Comparison of ENCODE assay signal across 29 cellular contexts in genomic region chr10:96516337-96516736, GRCh38. TPM values are rescaled to one million over a fixed set of nuclear protein-coding genes. Genes with fewer than 3 reads are reported as not detected.
"Had no signal": no experiment of that assay in that cellular context is flagged by ENCODE, and none has a peak within 500 bp of the region (broad histone marks: within the 10 kb centered on the region; RNA-seq: fewer than 3 reads in every experiment).

No MANE protein-coding gene starts in this region.

- H3K9me3 ChIP-seq: ascending aorta had no signal

- ATAC-seq: activated CD8-positive, alpha-beta memory T cell treated with anti-CD3 and anti-CD28 coated beads, Interleukin-2, amount 10 ng/mL, durations not matched to agents 7 days and 5 days; activated naive CD4-positive, alpha-beta T cell treated with anti-CD3 and anti-CD28 coated beads, Interleukin-2, amount 50 U/mL, for 72 hours; activated naive CD8-positive, alpha-beta T cell treated with anti-CD3 and anti-CD28 coated beads, Interleukin-2, amount 50 U/mL, for 24 hours; Panc1; Right ventricle myocardium inferior; T-cell had no signal

- H3K4me3 ChIP-seq: ascending aorta, cardiac muscle cell, SK-N-MC had no signal

- DNase-seq: activated B cell treated with CpG ODN at 0.5 μM for 24 hours; activated CD4-positive, alpha-beta T cell treated with anti-CD3 and anti-CD28 coated beads for 1 hour; activated CD4-positive, alpha-beta T cell treated with anti-CD3 and anti-CD28 coated beads, Interleukin-2, amount 10 ng/mL, durations not matched to agents 24 days and 14 days; activated CD4-positive, alpha-beta T cell treated with anti-CD3 and anti-CD28 coated beads, Interleukin-2, amount 50 U/mL, for 48 hours; activated CD8-positive, alpha-beta memory T cell treated with anti-CD3 and anti-CD28 coated beads, Interleukin-2, amount 10 ng/mL, durations not matched to agents 7 days and 5 days; activated effector memory CD4-positive, alpha-beta T cell treated with anti-CD3 and anti-CD28 coated beads, Interleukin-2, amount 50 U/mL, for 16 hours; activated naive CD4-positive, alpha-beta T cell treated with Interleukin-2 at 50 U/mL for 16 hours; activated naive CD8-positive, alpha-beta T cell treated with anti-CD3 and anti-CD28 coated beads, Interleukin-2, amount 50 U/mL, for 24 hours; activated T-cell treated with anti-CD3 and anti-CD28 coated beads, Interleukin-2, amount 50 U/mL, for 24 hours; amniotic stem cell; Kasumi-1; NCI-H1048; NCI-H1930; NCI-H2107; NCI-H2171 treated with DMSO at 0.1 percent for 48 hours; NCI-H226; NCI-H526 treated with DMSO at 0.1 percent for 48 hours; NCI-H82; OCI-M1; RPMI8226; T-cell; T-helper 2 cell had no signal

- H3K27me3 ChIP-seq: ascending aorta had no signal

- H3K27ac ChIP-seq: ascending aorta, cardiac muscle cell, SK-N-MC had no signal

- H3K9me3 Mint-ChIP-seq: activated B cell treated with CpG ODN at 0.5 μM for 24 hours; activated CD4-positive, alpha-beta T cell treated with anti-CD3 and anti-CD28 coated beads, Interleukin-2, amount 10 ng/mL, durations not matched to agents 24 days and 14 days; activated naive CD4-positive, alpha-beta T cell treated with anti-CD3 and anti-CD28 coated beads, Interleukin-2, amount 50 U/mL, for 72 hours; activated naive CD8-positive, alpha-beta T cell treated with anti-CD3 and anti-CD28 coated beads, Interleukin-2, amount 50 U/mL, for 24 hours; activated T-cell treated with anti-CD3 and anti-CD28 coated beads, Interleukin-2, amount 50 U/mL, for 24 hours; T-cell had no signal

- H3K4me3 Mint-ChIP-seq: activated B cell treated with CpG ODN at 0.5 μM for 24 hours; activated CD4-positive, alpha-beta T cell treated with anti-CD3 and anti-CD28 coated beads, Interleukin-2, amount 10 ng/mL, durations not matched to agents 24 days and 14 days; activated CD8-positive, alpha-beta memory T cell treated with anti-CD3 and anti-CD28 coated beads, Interleukin-2, amount 10 ng/mL, durations not matched to agents 7 days and 5 days; activated naive CD8-positive, alpha-beta T cell treated with anti-CD3 and anti-CD28 coated beads, Interleukin-2, amount 50 U/mL, for 24 hours; activated T-cell treated with anti-CD3 and anti-CD28 coated beads, Interleukin-2, amount 50 U/mL, for 24 hours; T-cell had no signal

- H3K27ac Mint-ChIP-seq: activated B cell treated with CpG ODN at 0.5 μM for 24 hours; activated CD4-positive, alpha-beta T cell treated with anti-CD3 and anti-CD28 coated beads, Interleukin-2, amount 10 ng/mL, durations not matched to agents 24 days and 14 days; activated CD8-positive, alpha-beta memory T cell treated with anti-CD3 and anti-CD28 coated beads, Interleukin-2, amount 10 ng/mL, durations not matched to agents 7 days and 5 days; activated naive CD4-positive, alpha-beta T cell treated with anti-CD3 and anti-CD28 coated beads, Interleukin-2, amount 50 U/mL, for 72 hours; activated naive CD8-positive, alpha-beta T cell treated with anti-CD3 and anti-CD28 coated beads, Interleukin-2, amount 50 U/mL, for 24 hours; activated T-cell treated with anti-CD3 and anti-CD28 coated beads, Interleukin-2, amount 50 U/mL, for 24 hours; brain; T-cell had no signal

RNA-seq across cellular contexts. Expression of gene TLL2, which starts 2.6 kb away (rescaled TPM):
- total RNA-seq: activated CD4-positive, alpha-beta T cell treated with anti-CD3 and anti-CD28 coated beads, Interleukin-2, amount 10 ng/mL, durations not matched to agents 24 days and 14 days; activated CD8-positive, alpha-beta memory T cell treated with anti-CD3 and anti-CD28 coated beads, Interleukin-2, amount 10 ng/mL, durations not matched to agents 7 days and 5 days; ascending aorta had no signal
